4 cellular contexts compared by ENCODE assay signal in genomic region chr11:47636331-47636730, GRCh38. TPM values are rescaled to one million over a fixed set of nuclear protein-coding genes. Genes with fewer than 3 reads are reported as not detected.
"Had no signal": no experiment of that assay in that cellular context is flagged by ENCODE, and none has a peak within 500 bp of the region (broad histone marks: within the 10 kb centered on the region; RNA-seq: fewer than 3 reads in every experiment).

No MANE protein-coding gene starts in this region.

RNA-seq across cellular contexts. Expression of gene C1QTNF4, which starts 42.1 kb away (rescaled TPM):
- total RNA-seq: LHCN-M2, NCI-H460 had no signal

RNA-seq across cellular contexts. Expression of gene FAM180B, which starts 49.9 kb away (rescaled TPM):
- total RNA-seq: LHCN-M2, M059J, MCF 10A, NCI-H460 had no signal
